ENCODE assay signal across 8 cellular contexts in genomic region chr10:83991986-83992753, GRCh38.
DNase-seq lines count a peak whose midpoint lies in the region; ATAC-seq and TF ChIP-seq lines count a peak whose summit lies in the region.

No MANE protein-coding gene starts in this region.

- POLR2A ChIA-PET in naive thymus-derived CD8-positive, alpha-beta T cell (lab: Charles Lee) = no interaction called here

- H3K27me3 Mint-ChIP-seq in CD14-positive monocyte (ENCODE audit: low read depth in 3 of 3) (peaks cover 6 to 10% (median 7%) of the 10 kb centered on the region in 3 donors), nephron progenitor cell (ENCODE audit: low read depth, poor library complexity) (peaks cover 24% of the 10 kb centered on the region)
- H3K27me3 Mint-ChIP-seq in naive thymus-derived CD8-positive, alpha-beta T cell = peaks cover 0 to 4% (median under 1%) of the 10 kb centered on the region in 5 donors

- peaks cover 14% of the 10 kb centered on the region for H3K4me1 Mint-ChIP-seq in CD14-positive monocyte
- H3K4me1 Mint-ChIP-seq in nephron progenitor cell = peaks cover 13% of the 10 kb centered on the region
- no peaks in the 10 kb centered on the region for H3K4me1 Mint-ChIP-seq in naive thymus-derived CD8-positive, alpha-beta T cell

- H3K36me3 Mint-ChIP-seq in CD14-positive monocyte (no peaks in the 10 kb centered on the region), nephron progenitor cell (ENCODE audit: low read depth) (no peaks in the 10 kb centered on the region)
- H3K36me3 Mint-ChIP-seq in naive thymus-derived CD8-positive, alpha-beta T cell = no peaks in the 10 kb centered on the region

- ATAC-seq in GM18505 (IDR thresholded peaks at IDR 0.05; ENCODE audit: unreplicated experiment) = peak; percentile 31
- no peak for ATAC-seq in naive thymus-derived CD8-positive, alpha-beta T cell

- peaks cover 2 to 12% (median 7%) of the 10 kb centered on the region in 7 donors for H3K9me3 Mint-ChIP-seq in CD14-positive monocyte
- no peaks in the 10 kb centered on the region for H3K9me3 Mint-ChIP-seq in nephron progenitor cell
- H3K9me3 Mint-ChIP-seq in naive thymus-derived CD8-positive, alpha-beta T cell = peaks cover 0 to 4% (median 0%) of the 10 kb centered on the region in 9 donors

- intact Hi-C loops in CD14-positive monocyte (cut with micrococcal nuclease) = no loop called here

- no peak for TF ChIP-seq POLR2A in GM18505 (IDR thresholded peaks at IDR 0.05; ENCODE audit: borderline replicate concordance, extremely low read depth, insufficient read depth, insufficient read length)

- H3K4me3 Mint-ChIP-seq in CD14-positive monocyte (no peak overlapping the region), nephron progenitor cell (no peak overlapping the region)
- H3K4me3 Mint-ChIP-seq in naive thymus-derived CD8-positive, alpha-beta T cell = no peak overlapping the region

- H3K27ac Mint-ChIP-seq in CD14-positive monocyte = no peak overlapping the region
- no peak overlapping the region for H3K27ac Mint-ChIP-seq in nephron progenitor cell
- peak overlapping the region in 1 of 10 donors; percentile 53 for H3K27ac Mint-ChIP-seq in naive thymus-derived CD8-positive, alpha-beta T cell

- TF ChIP-seq CTCF in CD14-positive monocyte (IDR thresholded peaks at IDR 0.05) (peak; percentile 10), nephron progenitor cell (IDR thresholded peaks at IDR 0.05) (peak; percentile 40)

- no peak for DNase-seq in CD14-positive monocyte (ENCODE audit: low spot score)
- DNase-seq in HT-29 (ENCODE audit: low spot score) = peak; percentile 31
- peak; percentile 18 to 25 for DNase-seq in activated CD4-positive, alpha-beta T cell treated with anti-CD3 and anti-CD28 coated beads, Interleukin-2, amount 50 U/mL, for 48 hours
- DNase-seq in nephron progenitor cell = peak; percentile 59
- no peak for DNase-seq in naive thymus-derived CD8-positive, alpha-beta T cell
- DNase-seq in NCI-H1436 treated with DMSO at 0.1 percent for 48 hours (lab: John Stamatoyannopoulos, UW) = no peak
- no peak for DNase-seq in T1000 (lab: John Stamatoyannopoulos, UW)

Comparison
In these comparisons a context has a peak if more than half of its experiments do, and no peak if none do; other contexts are left out.
1. DNase-seq: peak in HT-29 (single experiment), activated CD4-positive, alpha-beta T cell treated with anti-CD3 and anti-CD28 coated beads, Interleukin-2, amount 50 U/mL, for 48 hours (2 of 2) and nephron progenitor cell (single experiment); none in CD14-positive monocyte (single experiment), naive thymus-derived CD8-positive, alpha-beta T cell (0 of 10), NCI-H1436 treated with DMSO at 0.1 percent for 48 hours (single experiment) and T1000 (single experiment).